Comparison of ENCODE assay signal across 8 cellular contexts in the genomic region with DNA sequence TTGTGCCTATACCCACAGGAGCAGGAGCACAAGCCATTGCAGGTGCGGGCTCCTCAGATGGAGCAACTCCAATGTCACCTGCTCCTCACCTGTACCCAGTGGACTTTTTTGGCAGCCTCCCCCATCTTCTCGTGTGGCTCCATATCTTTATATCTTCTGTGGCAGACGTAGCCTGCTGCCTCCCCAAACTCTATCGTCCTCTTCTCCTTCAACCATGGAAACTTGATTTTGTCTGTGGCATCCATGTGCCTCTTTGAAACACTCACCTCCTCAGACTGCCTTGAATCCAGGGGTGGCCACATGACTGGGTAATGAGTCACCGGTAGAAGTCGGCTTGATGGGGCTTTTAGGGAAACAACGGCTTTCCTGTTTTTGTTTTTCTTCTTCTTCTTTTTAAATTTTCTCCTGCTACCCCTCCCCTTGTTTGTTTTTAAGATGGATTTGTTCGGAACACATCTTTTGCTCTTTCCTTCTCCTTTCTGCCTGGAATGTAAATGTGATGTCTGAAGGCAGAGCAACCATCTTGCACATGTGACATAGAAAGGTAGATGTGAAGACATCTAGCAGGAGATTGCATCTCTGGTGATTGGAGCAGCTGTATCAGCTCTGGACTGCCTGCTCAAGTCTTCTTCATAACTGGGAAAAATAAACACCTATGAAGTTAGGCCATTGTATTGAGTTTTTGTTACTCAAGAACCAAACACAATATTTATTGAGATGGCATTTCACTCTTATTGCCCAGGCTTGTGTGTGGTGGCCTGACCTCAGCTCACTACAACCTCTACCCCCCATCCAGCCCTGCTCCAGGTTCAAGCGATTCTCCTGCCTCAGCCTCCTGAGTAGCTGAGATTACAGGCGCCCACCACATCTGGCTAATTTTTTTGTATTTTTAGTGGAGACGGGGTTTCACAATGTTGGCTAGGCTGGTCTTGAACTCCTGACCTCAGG.
DNase-seq lines count a peak whose midpoint lies in the region; ATAC-seq and TF ChIP-seq lines count a peak whose summit lies in the region.

No MANE protein-coding gene starts in this region.

- H3K4me3 Mint-ChIP-seq in endodermal cell, result no peak overlapping the region

- no peaks in the 10 kb centered on the region for H3K36me3 ChIP-seq in endodermal cell (ENCODE audit: control insufficient read depth, insufficient read depth, low read length)

- no peaks in the 10 kb centered on the region for H3K4me1 ChIP-seq in endodermal cell (ENCODE audit: control insufficient read depth, insufficient read depth, low read length)

- peaks cover 15% of the 10 kb centered on the region for H3K4me1 Mint-ChIP-seq in endodermal cell

- H3K9me3 Mint-ChIP-seq in endodermal cell, result peaks cover 12% of the 10 kb centered on the region

- 81 to 83% methylated on average over 7 to 11 of the region's 11 CpGs for WGBS in endodermal cell (ENCODE audit: insufficient coverage in 1 of 2, insufficient read length in 1 of 2), 2 experiments

- no peak for TF ChIP-seq CTCF in endodermal cell (conservative IDR thresholded peaks at IDR 0.05)

- no peak overlapping the region for H3K4me3 ChIP-seq in endodermal cell (ENCODE audit: low read length)

- H3K27me3 ChIP-seq in endodermal cell (ENCODE audit: control insufficient read depth, insufficient read depth, low read length, poor library complexity, severe bottlenecking), result no peaks in the 10 kb centered on the region

- H3K27ac Mint-ChIP-seq in endodermal cell, result no peak overlapping the region

- no peaks in the 10 kb centered on the region for H3K36me3 Mint-ChIP-seq in endodermal cell (ENCODE audit: low read depth)

- no peaks in the 10 kb centered on the region for H3K9me3 ChIP-seq in endodermal cell (ENCODE audit: control insufficient read depth, low read length)

- ATAC-seq in HG03571 (IDR thresholded peaks at IDR 0.05; ENCODE audit: unreplicated experiment) (no peak), HG02973 (IDR thresholded peaks at IDR 0.05; ENCODE audit: unreplicated experiment) (no peak), GM21528 (IDR thresholded peaks at IDR 0.05; ENCODE audit: low FRiP score, unreplicated experiment) (no peak)

- H3K27me3 Mint-ChIP-seq in endodermal cell (ENCODE audit: insufficient read depth), result no peaks in the 10 kb centered on the region

- H3K27ac ChIP-seq in endodermal cell (ENCODE audit: low read depth, low read length), result no peak overlapping the region

- peak; percentile 88 for DNase-seq in HT1080 (ENCODE audit: low read depth)
- peak; percentile 32 for DNase-seq in activated CD4-positive, alpha-beta T cell treated with anti-CD3 and anti-CD28 coated beads for 1 hour
- peak; percentile 71 for DNase-seq in endodermal cell
- peak; percentile 54 for DNase-seq in smooth muscle cell of the brain vasculature (ENCODE audit: low read depth, low spot score)
- DNase-seq in NCI-H748 treated with DMSO at 0.1 percent for 48 hours (lab: John Stamatoyannopoulos, UW), result no peak

- H3K9ac ChIP-seq in endodermal cell (ENCODE audit: extremely low read depth, low read length, poor library complexity, severe bottlenecking), result no peak overlapping the region
